8 cellular contexts compared by ENCODE assay signal in the genomic region with DNA sequence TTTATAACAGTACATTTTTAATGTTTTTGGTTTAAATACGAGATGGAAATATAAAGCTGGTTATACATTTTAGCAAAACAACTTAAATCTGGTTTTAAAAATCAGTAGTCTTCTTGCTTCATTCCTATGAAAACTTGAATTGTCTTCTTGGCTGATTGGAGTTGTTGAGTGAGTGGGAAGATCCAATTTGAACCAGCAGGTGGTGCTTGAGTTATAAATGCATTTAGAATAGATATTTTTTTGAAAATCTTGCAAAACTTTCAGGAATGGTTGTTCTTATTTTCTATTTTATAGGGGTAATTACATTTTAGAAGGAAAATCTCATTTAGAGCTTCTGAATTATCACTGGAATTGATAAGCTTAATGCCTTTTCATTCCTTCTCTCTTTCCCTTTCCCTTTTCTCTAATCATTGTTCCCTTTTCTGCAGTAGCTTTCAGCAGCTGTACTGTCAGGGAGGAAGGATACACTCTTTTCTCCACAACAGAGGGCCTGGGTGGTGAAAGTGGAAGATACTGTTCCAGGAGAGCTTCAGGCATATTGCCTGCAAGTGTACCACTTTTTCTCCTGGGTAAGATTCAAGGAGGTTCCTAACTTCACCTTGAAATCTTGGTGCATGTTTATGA.
A peak's percentile ranks its signal among the peaks of the same experiment; 100 is the strongest.
DNase-seq lines count a peak whose midpoint lies in the region; ATAC-seq, FAIRE-seq and TF ChIP-seq lines count a peak whose summit lies in the region.

No MANE protein-coding gene starts in this region.

- H3K4me3 ChIP-seq in astrocyte of the spinal cord (ENCODE audit: low read depth, low read length) = no peak overlapping the region
- no peak overlapping the region for H3K4me3 ChIP-seq in mesendoderm (ENCODE audit: low read length)

- H3K23ac ChIP-seq in mesendoderm (ENCODE audit: low read length) = no peak overlapping the region

- peak; percentile 24 for TF ChIP-seq CTCF in D721Med (IDR thresholded peaks at IDR 0.05; ENCODE audit: insufficient read depth, missing control alignments)
- peak; percentile 67 for TF ChIP-seq CTCF in LNCAP (IDR thresholded peaks at IDR 0.05)
- TF ChIP-seq CTCF in astrocyte of the spinal cord (IDR thresholded peaks at IDR 0.05; ENCODE audit: low read depth, low read length) = peak; percentile 70

- DNase-seq in D721Med (ENCODE audit: insufficient read length, low spot score) (no peak), astrocyte of the spinal cord (ENCODE audit: low read depth, low spot score) (peak; percentile 63), mesendoderm (peak; percentile 42), GM12892 (ENCODE audit: insufficient read length) (no peak), islet precursor cell (no peak)
- no peak for DNase-seq in stimulated activated CD4-positive, alpha-beta T cell treated with anti-CD3 and anti-CD28 coated beads, Interleukin-2, amount 100 ng/mL, for 24 hours

- H3K79me1 ChIP-seq in mesendoderm (ENCODE audit: low read length) = no peaks in the 10 kb centered on the region

- no peak overlapping the region for H3K4me2 ChIP-seq in mesendoderm (ENCODE audit: low read length)

- in situ Hi-C loops in astrocyte of the spinal cord (cut with HindIII; ENCODE audit: low sequenced_read_pairs) = no loop called here

- H3K4ac ChIP-seq in mesendoderm (ENCODE audit: low read depth, low read length) = no peak overlapping the region

- no peak for FAIRE-seq in D721Med (lab: Jason Lieb, UNC)
- no peak for FAIRE-seq in GM12892 (lab: Jason Lieb, UNC)

- no peaks in the 10 kb centered on the region for H3K4me1 ChIP-seq in mesendoderm (ENCODE audit: control insufficient read depth, low read depth, low read length)

- H2BK5ac ChIP-seq in mesendoderm (ENCODE audit: low read length) = no peak overlapping the region

- no CpG with 5 or more reads among the region's 1 CpG for WGBS in mesendoderm (ENCODE audit: extremely low coverage, insufficient coverage, low lambda C conversion rate)

- no peak overlapping the region for H3K27ac ChIP-seq in mesendoderm (ENCODE audit: low read depth, low read length)

- H4K8ac ChIP-seq in mesendoderm (ENCODE audit: low read depth, low read length) = no peak overlapping the region

- H3K56ac ChIP-seq in mesendoderm (ENCODE audit: low read length) = no peak overlapping the region

- TF ChIP-seq POLR2A in GM12892 (IDR thresholded peaks at IDR 0.05; ENCODE audit: low read depth, low read length) = no peak

- H3K79me2 ChIP-seq in mesendoderm (ENCODE audit: control insufficient read depth, insufficient read depth, low read length) = no peaks in the 10 kb centered on the region

- no peaks in the 10 kb centered on the region for H3K27me3 ChIP-seq in mesendoderm (ENCODE audit: insufficient read depth, low read length, poor library complexity)

- no peak overlapping the region for H2AK5ac ChIP-seq in mesendoderm (ENCODE audit: low read length)

- H2BK15ac ChIP-seq in mesendoderm (replicated peaks; ENCODE audit: low read depth) = no peak overlapping the region

- H2BK120ac ChIP-seq in mesendoderm (ENCODE audit: low read depth, low read length) = no peak overlapping the region

- no peak overlapping the region for H4K5ac ChIP-seq in mesendoderm (ENCODE audit: low read length)

- H3K9ac ChIP-seq in mesendoderm (ENCODE audit: low read length) = no peak overlapping the region

- H3K36me3 ChIP-seq in mesendoderm (ENCODE audit: control insufficient read depth, insufficient read depth, low read length) = no peaks in the 10 kb centered on the region

- ATAC-seq in HG03460 (IDR thresholded peaks at IDR 0.05; ENCODE audit: unreplicated experiment) = no peak

- H3K18ac ChIP-seq in mesendoderm (ENCODE audit: low read length) = no peak overlapping the region

Comparison
In these comparisons a context has a peak if more than half of its experiments do, and no peak if none do; other contexts are left out.
1. DNase-seq: peak in astrocyte of the spinal cord (single experiment) and mesendoderm (single experiment); none in D721Med (single experiment), GM12892 (single experiment), islet precursor cell (single experiment) and stimulated activated CD4-positive, alpha-beta T cell treated with anti-CD3 and anti-CD28 coated beads, Interleukin-2, amount 100 ng/mL, for 24 hours (0 of 2).
2. Peak in every context shown above with its lines, with median percentiles within 50 percentile points of each other: CTCF ChIP-seq.